Comparison of ENCODE assay signal across 17 cellular contexts in the genomic region with DNA sequence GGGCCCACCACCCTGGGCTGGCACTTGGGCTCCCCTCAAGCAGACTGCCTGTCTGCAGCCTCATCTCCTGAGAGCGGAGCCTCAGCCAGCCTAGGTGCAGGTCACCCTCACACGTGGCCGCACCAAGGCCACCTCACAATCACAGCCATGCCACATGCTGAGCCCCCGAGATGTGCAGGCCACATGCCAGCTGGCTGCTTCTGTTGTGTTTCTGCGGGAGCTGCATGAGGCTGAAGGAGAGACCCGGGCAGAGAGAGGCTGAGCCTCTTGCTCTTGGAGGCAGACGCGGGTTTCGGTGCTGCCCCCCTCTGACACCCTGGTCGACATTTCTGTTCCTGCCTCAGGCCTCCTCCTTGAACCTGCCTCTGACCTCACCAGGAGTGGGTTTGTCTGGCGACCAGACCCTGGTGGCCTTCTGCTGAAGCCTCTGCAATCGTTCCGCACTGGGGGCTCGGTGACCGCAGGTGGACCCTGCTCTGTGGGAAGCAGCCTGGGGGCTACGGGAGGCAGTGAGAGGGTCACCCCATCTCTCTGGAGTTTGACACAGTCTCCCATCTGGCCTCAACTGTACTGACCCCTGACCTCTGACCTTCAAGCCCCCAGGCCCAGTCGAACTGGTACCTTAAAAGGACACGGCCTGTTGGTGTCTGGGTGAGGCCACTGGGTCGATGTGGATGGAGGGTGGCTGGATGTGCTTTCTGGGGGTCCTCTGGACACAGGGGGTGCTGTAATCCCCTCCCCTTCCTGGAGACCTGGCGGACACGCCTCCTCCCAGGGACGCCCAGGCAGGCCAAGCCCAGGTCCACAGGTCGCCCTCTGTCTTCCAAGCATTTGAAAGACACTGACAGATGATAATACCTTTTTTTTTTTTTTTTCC. TPM values are rescaled to one million over a fixed set of nuclear protein-coding genes. Genes with fewer than 3 reads are reported as not detected.
DNase-seq lines count a peak whose midpoint lies in the region; ATAC-seq, FAIRE-seq and TF ChIP-seq lines count a peak whose summit lies in the region.
"Had no signal": no experiment of that assay in that cellular context is flagged by ENCODE, and none has a peak within 500 bp of the region (broad histone marks: within the 10 kb centered on the region; RNA-seq: fewer than 3 reads in every experiment).

No MANE protein-coding gene starts in this region.

- H3K27ac ChIP-seq in PC-3 (ENCODE audit: low read length): no peak overlapping the region
- H3K27ac ChIP-seq in HepG2 (ENCODE audit: extremely low read length, insufficient read depth, low read length): no peak overlapping the region
- no peak overlapping the region for H3K27ac ChIP-seq in testis

- FAIRE-seq in HepG2 (lab: Jason Lieb, UNC): no peak

- WGBS in HepG2 (ENCODE audit: low lambda C conversion rate): 60% methylated on average over 9 of the region's 23 CpGs
- WGBS in testis, 2 donors: 87 to 92% methylated on average over 19 to 23 of the region's 23 CpGs

- H3K9me3 ChIP-seq in PC-3 (ENCODE audit: low read length) (no peaks in the 10 kb centered on the region), HepG2 (ENCODE audit: low read length) (no peaks in the 10 kb centered on the region), testis (no peaks in the 10 kb centered on the region)

- H3K9ac ChIP-seq in PC-3 (ENCODE audit: low read length) (no peak overlapping the region), HepG2 (ENCODE audit: insufficient read depth, low read depth, low read length) (no peak overlapping the region)

- TF ChIP-seq POLR2A in HepG2 (IDR thresholded peaks at IDR 0.05; ENCODE audit: insufficient read depth in 1 of 2, low read depth in 2 of 2, low read length in 2 of 2): no peak
- TF ChIP-seq POLR2A in testis (IDR thresholded peaks at IDR 0.05): no peak

- TF ChIP-seq EP300 in HepG2 (IDR thresholded peaks at IDR 0.05; ENCODE audit: low read depth in 2 of 2, low read length in 2 of 2) (no peak), HepG2 (CRISPR knock-in tag; IDR thresholded peaks at IDR 0.05; ENCODE audit: borderline replicate concordance) (no peak)

- H3K36me3 ChIP-seq in PC-3 (ENCODE audit: low read depth, low read length): no peaks in the 10 kb centered on the region
- H3K36me3 ChIP-seq in HepG2 (replicated peaks in 1 of 2; ENCODE audit: control insufficient read depth in 1 of 2, insufficient read depth in 2 of 2, low read length in 2 of 2): no peaks in the 10 kb centered on the region
- H3K36me3 ChIP-seq in testis (ENCODE audit: low read depth, missing control alignments): no peaks in the 10 kb centered on the region

- DNase-seq in cardiac septum (ENCODE audit: low spot score): peak; percentile 67
- no peak for DNase-seq in Right ventricle myocardium superior
- DNase-seq in PC-3: no peak
- no peak for DNase-seq in HepG2 (ENCODE audit: low spot score)
- peak; percentile 12 for DNase-seq in testis
- DNase-seq in NCI-H82 treated with DMSO at 0.1 percent for 48 hours (lab: John Stamatoyannopoulos, UW; ENCODE audit: unreplicated experiment): no peak
- no peak for DNase-seq in AML-193 (lab: John Stamatoyannopoulos, UW)
- DNase-seq: ACHN; CD8-positive, alpha-beta T cell; EL; IMR-90; NCI-H1417; NCI-H2029; NCI-H524; SIG-M5 had no signal

- in situ Hi-C loops in HepG2 (cut with HindIII; ENCODE audit: extremely low pct_ligation_motif_present, low pct_unique_long_range_greater_than_20kb): loop anchor here (25.0 kb wide), 1 partner anchor 149 kb away; no protein-coding TSS in a partner anchor

- H3K4me1 ChIP-seq in PC-3 (ENCODE audit: insufficient read depth, low read length): peaks cover 4% of the 10 kb centered on the region; the same call in 1 of the 2 replicates
- peaks cover 19% of the 10 kb centered on the region for H3K4me1 ChIP-seq in HepG2 (ENCODE audit: insufficient read depth, low read length)
- H3K4me1 ChIP-seq in testis: peaks cover 6% of the 10 kb centered on the region

- H3K27me3 ChIP-seq in PC-3 (ENCODE audit: low read length) (peaks cover 33% of the 10 kb centered on the region), HepG2 (ENCODE audit: control insufficient read depth in 1 of 2, insufficient read depth in 2 of 2, low read length in 2 of 2) (peaks cover 2 to 3% of the 10 kb centered on the region in 2 experiments; a peak in 2 of 5 replicates), testis (no peaks in the 10 kb centered on the region)

- H3K4me2 ChIP-seq in PC-3 (ENCODE audit: low read length) (no peak overlapping the region), HepG2 (ENCODE audit: low read depth, low read length) (no peak overlapping the region)

- no peak for TF ChIP-seq RAD21 in HepG2 (CRISPR knock-in tag; IDR thresholded peaks at IDR 0.05)

- H3K4me3 ChIP-seq in PC-3 (ENCODE audit: low read length) (no peak overlapping the region), HepG2 (replicated peaks in 1 of 3; ENCODE audit: insufficient read depth in 1 of 3, low read depth in 2 of 3, low read length in 3 of 3) (no peak overlapping the region), testis (no peak overlapping the region)

- ATAC-seq in Right ventricle myocardium superior (ENCODE audit: poor library complexity) (no peak), PC-3 (no peak), HepG2 (no peak), HG03457 (IDR thresholded peaks at IDR 0.05; ENCODE audit: unreplicated experiment) (no peak)
- ATAC-seq: CD8-positive, alpha-beta T cell; Panc1 had no signal

- no peaks in the 10 kb centered on the region for H4K20me1 ChIP-seq in PC-3 (ENCODE audit: low read length)
- H4K20me1 ChIP-seq in HepG2 (ENCODE audit: insufficient read depth, low read length): peaks cover 3% of the 10 kb centered on the region; the same call in 1 of the 2 replicates

- BruUV-seq in PC-3 (replicated peaks; lab: Mats Ljungman, UMichigan) (no TSS peak), HepG2 (replicated peaks; lab: Mats Ljungman, UMichigan) (no TSS peak)

- no peaks in the 10 kb centered on the region for H3K9me2 ChIP-seq in PC-3 (replicated peaks; ENCODE audit: low read length)

- H2AFZ ChIP-seq in PC-3 (ENCODE audit: low read length): no peak overlapping the region
- H2AFZ ChIP-seq in HepG2 (ENCODE audit: low read length): no peak overlapping the region

- H3F3A ChIP-seq in PC-3 (ENCODE audit: low read length, unreplicated experiment): no peaks in the 10 kb centered on the region

- intact Hi-C loops in cardiac septum (cut with DNase I): loop anchor here (5.0 kb wide), 1 partner anchor 1834 kb away; no protein-coding TSS in a partner anchor
- intact Hi-C loops in Right ventricle myocardium superior (cut with DNase I): loop anchor here (10.0 kb wide), 2 partner anchors 912 to 1832 kb away; no protein-coding TSS in a partner anchor
- intact Hi-C loops in PC-3 (cut with micrococcal nuclease): loop anchor here (5.0 kb wide), 3 partner anchors 914 to 1979 kb away; no protein-coding TSS in a partner anchor
- intact Hi-C loops in HepG2 (cut with micrococcal nuclease; ENCODE audit: unreplicated experiment): no loop called here
- intact Hi-C loops in testis (cut with DNase I; ENCODE audit: low total_unique reads): no loop called here

- CTCF ChIA-PET in PC-3 (lab: Charles Lee) (no interaction called here), HepG2 (lab: Yijun Ruan, JAX; ENCODE audit: low intra/inter-chr PET ratio, low total read pairs) (no interaction called here)

- POLR2A ChIA-PET in PC-3 (lab: Charles Lee; ENCODE audit: unreplicated experiment): no interaction called here
- POLR2A ChIA-PET in HepG2 (lab: Yijun Ruan, JAX): no interaction called here

- TF ChIP-seq CTCF in PC-3 (conservative IDR thresholded peaks at IDR 0.05; ENCODE audit: low read depth, low read length) (0 out of 2 replicates have a peak, but pooled peaks have one; percentile 12), HepG2 (CRISPR knock-in tag; IDR thresholded peaks at IDR 0.05) (no peak), testis (IDR thresholded peaks at IDR 0.05) (no peak)

- H3K79me2 ChIP-seq in PC-3 (ENCODE audit: low read length): no peaks in the 10 kb centered on the region
- H3K79me2 ChIP-seq in HepG2 (ENCODE audit: insufficient read depth, low read length): no peaks in the 10 kb centered on the region

RNA-seq across cellular contexts. Expression of a gene that starts 13.0 kb away (rescaled TPM):
- total RNA-seq in cardiac septum (11.5 TPM), Right ventricle myocardium superior (12.6 TPM), PC-3 (2014; rRNA removed) (64.2 and 70.9 TPM in 2 replicates), HepG2 (2016; rRNA removed; fragmentation: Illumina TruSeq; extraction: Trizol) (31.4 and 43.4 TPM in 2 replicates), testis (10 to 100 TPM; 28.8 to 29.7 TPM)
- 9.1 and 10.6 TPM in 2 replicates for total RNA-seq in HepG2 (2016; cell fraction: cytosol; rRNA removed; fragmentation: Illumina TruSeq; extraction: Trizol; ENCODE audit: low read depth)
- 30.8 and 45.5 TPM in 2 replicates for total RNA-seq in HepG2 (2016; cell fraction: insoluble cytoplasmic fraction; rRNA removed; fragmentation: Illumina TruSeq; extraction: Trizol)
- 23.1 and 25.3 TPM in 2 replicates for total RNA-seq in HepG2 (2016; cell fraction: membrane; rRNA removed; fragmentation: Illumina TruSeq; extraction: Trizol)
- 12.4 and 14.4 TPM in 2 replicates for total RNA-seq in HepG2 (2016; cell fraction: nucleus; rRNA removed; fragmentation: Illumina TruSeq; extraction: Trizol)
- polyA plus RNA-seq in HepG2 (2011; rRNA removed) (18.7 and 21.6 TPM in 2 replicates), testis (ENCODE audit: insufficient read depth, low read depth, low replicate concordance) (22.9 TPM)
- polyA plus RNA-seq in HepG2 (2011; cell fraction: cytosol; rRNA removed): 19.8 and 22.2 TPM in 2 replicates
- 12.8 and 14.0 TPM in 2 replicates for polyA plus RNA-seq in HepG2 (2011; cell fraction: nucleus; rRNA removed)
- polyA plus RNA-seq in HepG2 (2012): 13.3 and 16.8 TPM in 2 replicates
- 4.2 and 5.1 TPM in 2 replicates for polyA plus RNA-seq in HepG2 (2016; cell fraction: cytosol; fragmentation: Illumina TruSeq; extraction: Trizol; ENCODE audit: low read depth)
- 37.9 and 38.1 TPM in 2 replicates for polyA plus RNA-seq in HepG2 (2016; cell fraction: insoluble cytoplasmic fraction; fragmentation: Illumina TruSeq; extraction: Trizol; ENCODE audit: low read depth)
- polyA plus RNA-seq in HepG2 (2016; cell fraction: membrane; fragmentation: Illumina TruSeq; extraction: Trizol; ENCODE audit: low read depth): 11.1 and 13.7 TPM in 2 replicates
- polyA plus RNA-seq in HepG2 (2016; cell fraction: nucleus; fragmentation: Illumina TruSeq; extraction: Trizol; ENCODE audit: insufficient read depth, low read depth): 24.6 and 27.6 TPM in 2 replicates
- 23.0 and 28.7 TPM in 2 replicates for polyA minus RNA-seq in HepG2 (2011; rRNA and poly(A)+ RNA removed; ENCODE audit: low replicate concordance)
- 11.2 and 12.0 TPM in 2 replicates for polyA minus RNA-seq in HepG2 (2011; cell fraction: cytosol; rRNA and poly(A)+ RNA removed)
- polyA minus RNA-seq in HepG2 (2011; cell fraction: nucleus; rRNA and poly(A)+ RNA removed): 6.7 and 8.5 TPM in 2 replicates

RNA-seq across cellular contexts. Expression of a gene that starts 55.8 kb away (rescaled TPM):
- total RNA-seq in cardiac septum (2.9 TPM), Right ventricle myocardium superior (2.8 TPM), PC-3 (2014; rRNA removed) (17.1 and 19.6 TPM in 2 replicates), HepG2 (2016; rRNA removed; fragmentation: Illumina TruSeq; extraction: Trizol) (8.7 and 9.3 TPM in 2 replicates), testis (1 to 10 TPM; 6.9 to 8.4 TPM)
- total RNA-seq in HepG2 (2016; cell fraction: cytosol; rRNA removed; fragmentation: Illumina TruSeq; extraction: Trizol; ENCODE audit: low read depth): 1.4 and 1.6 TPM in 2 replicates
- 8.7 and 9.2 TPM in 2 replicates for total RNA-seq in HepG2 (2016; cell fraction: insoluble cytoplasmic fraction; rRNA removed; fragmentation: Illumina TruSeq; extraction: Trizol)
- 4.1 and 4.7 TPM in 2 replicates for total RNA-seq in HepG2 (2016; cell fraction: membrane; rRNA removed; fragmentation: Illumina TruSeq; extraction: Trizol)
- total RNA-seq in HepG2 (2016; cell fraction: nucleus; rRNA removed; fragmentation: Illumina TruSeq; extraction: Trizol): 5.0 and 6.1 TPM in 2 replicates
- polyA plus RNA-seq in HepG2 (2011; rRNA removed) (4.6 and 4.8 TPM in 2 replicates), testis (ENCODE audit: insufficient read depth, low read depth, low replicate concordance) (3.4 TPM)
- polyA plus RNA-seq in HepG2 (2011; cell fraction: cytosol; rRNA removed): 3.6 and 3.7 TPM in 2 replicates
- 7.8 and 8.5 TPM in 2 replicates for polyA plus RNA-seq in HepG2 (2011; cell fraction: nucleus; rRNA removed)
- polyA plus RNA-seq in HepG2 (2012): 3.3 and 3.7 TPM in 2 replicates
- polyA plus RNA-seq in HepG2 (2016; cell fraction: cytosol; fragmentation: Illumina TruSeq; extraction: Trizol; ENCODE audit: low read depth): 0.69 and 0.75 TPM in 2 replicates
- polyA plus RNA-seq in HepG2 (2016; cell fraction: insoluble cytoplasmic fraction; fragmentation: Illumina TruSeq; extraction: Trizol; ENCODE audit: low read depth): 6.4 and 7.8 TPM in 2 replicates
- polyA plus RNA-seq in HepG2 (2016; cell fraction: membrane; fragmentation: Illumina TruSeq; extraction: Trizol; ENCODE audit: low read depth): 1.5 and 1.9 TPM in 2 replicates
- 17.0 and 22.7 TPM in 2 replicates for polyA plus RNA-seq in HepG2 (2016; cell fraction: nucleus; fragmentation: Illumina TruSeq; extraction: Trizol; ENCODE audit: insufficient read depth, low read depth)
- polyA minus RNA-seq in HepG2 (2011; rRNA and poly(A)+ RNA removed; ENCODE audit: low replicate concordance): 3.1 and 7.0 TPM in 2 replicates
- polyA minus RNA-seq in HepG2 (2011; cell fraction: cytosol; rRNA and poly(A)+ RNA removed): 1.3 and 2.0 TPM in 2 replicates
- polyA minus RNA-seq in HepG2 (2011; cell fraction: nucleus; rRNA and poly(A)+ RNA removed): 2.4 and 3.9 TPM in 2 replicates

RNA-seq across cellular contexts. Expression of a gene that starts 56.0 kb away (rescaled TPM):
- 32.0 TPM for total RNA-seq in cardiac septum
- 32.3 TPM for total RNA-seq in Right ventricle myocardium superior
- total RNA-seq in PC-3 (2014; rRNA removed): 60.9 and 64.1 TPM in 2 replicates
- 20.4 and 33.8 TPM in 2 replicates for total RNA-seq in HepG2 (2016; rRNA removed; fragmentation: Illumina TruSeq; extraction: Trizol)
- total RNA-seq in HepG2 (2016; cell fraction: cytosol; rRNA removed; fragmentation: Illumina TruSeq; extraction: Trizol; ENCODE audit: low read depth): 4.7 and 5.7 TPM in 2 replicates
- total RNA-seq in HepG2 (2016; cell fraction: insoluble cytoplasmic fraction; rRNA removed; fragmentation: Illumina TruSeq; extraction: Trizol): 17.2 and 21.3 TPM in 2 replicates
- 17.1 and 18.2 TPM in 2 replicates for total RNA-seq in HepG2 (2016; cell fraction: membrane; rRNA removed; fragmentation: Illumina TruSeq; extraction: Trizol)
- 17.8 and 20.6 TPM in 2 replicates for total RNA-seq in HepG2 (2016; cell fraction: nucleus; rRNA removed; fragmentation: Illumina TruSeq; extraction: Trizol)
- polyA plus RNA-seq in HepG2 (2011; rRNA removed): 19.0 and 30.1 TPM in 2 replicates
- polyA plus RNA-seq in HepG2 (2011; cell fraction: cytosol; rRNA removed): 11.3 and 14.0 TPM in 2 replicates
- 34.2 TPM in 2 replicates for polyA plus RNA-seq in HepG2 (2011; cell fraction: nucleus; rRNA removed)
- 18.2 and 19.8 TPM in 2 replicates for polyA plus RNA-seq in HepG2 (2012)
- 5.7 and 6.7 TPM in 2 replicates for polyA plus RNA-seq in HepG2 (2016; cell fraction: cytosol; fragmentation: Illumina TruSeq; extraction: Trizol; ENCODE audit: low read depth)
- 33.6 and 43.4 TPM in 2 replicates for polyA plus RNA-seq in HepG2 (2016; cell fraction: insoluble cytoplasmic fraction; fragmentation: Illumina TruSeq; extraction: Trizol; ENCODE audit: low read depth)
- polyA plus RNA-seq in HepG2 (2016; cell fraction: membrane; fragmentation: Illumina TruSeq; extraction: Trizol; ENCODE audit: low read depth): 16.8 and 19.5 TPM in 2 replicates
- polyA plus RNA-seq in HepG2 (2016; cell fraction: nucleus; fragmentation: Illumina TruSeq; extraction: Trizol; ENCODE audit: insufficient read depth, low read depth): 33.5 and 33.9 TPM in 2 replicates
- 21.1 and 36.0 TPM in 2 replicates for polyA minus RNA-seq in HepG2 (2011; rRNA and poly(A)+ RNA removed; ENCODE audit: low replicate concordance)
- polyA minus RNA-seq in HepG2 (2011; cell fraction: cytosol; rRNA and poly(A)+ RNA removed): 17.0 and 22.2 TPM in 2 replicates
- 32.4 and 38.9 TPM in 2 replicates for polyA minus RNA-seq in HepG2 (2011; cell fraction: nucleus; rRNA and poly(A)+ RNA removed)
- total RNA-seq in testis: 10 to 100 TPM; 41.5 to 55.1 TPM
- 80.4 TPM for polyA plus RNA-seq in testis (ENCODE audit: insufficient read depth, low read depth, low replicate concordance)

Comparison
In these comparisons a context has a peak if more than half of its experiments do, and no peak if none do; other contexts are left out.
1. DNase-seq: peak in cardiac septum (single experiment) and testis (single experiment); none in Right ventricle myocardium superior (single experiment), PC-3 (single experiment), HepG2 (single experiment), NCI-H82 treated with DMSO at 0.1 percent for 48 hours (single experiment) and AML-193 (0 of 2).
2. intact Hi-C loops: an anchor here in cardiac septum (5.0 kb wide), Right ventricle myocardium superior (10.0 kb wide) and PC-3 (5.0 kb wide); none called in HepG2 and testis.